In genomic region chr3:98692787-98693473, GRCh38 we compare ENCODE assay signal across 17 cellular contexts.
DNase-seq lines count a peak whose midpoint lies in the region; ATAC-seq and TF ChIP-seq lines count a peak whose summit lies in the region.
"Had no signal": no experiment of that assay in that cellular context is flagged by ENCODE, and none has a peak within 500 bp of the region (broad histone marks: within the 10 kb centered on the region; RNA-seq: fewer than 3 reads in every experiment).

No MANE protein-coding gene starts in this region.

- WGBS in right lobe of liver (ENCODE audit: insufficient coverage, low coverage, low lambda C conversion rate, missing lambda C conversion rate): no CpG with 5 or more reads among the region's 4 CpGs

- H3K4me3 ChIP-seq in right lobe of liver: no peak overlapping the region
- H3K4me3 ChIP-seq: lower lobe of right lung, MG63, thoracic aorta had no signal

- peak in 2 of 4 donors; percentile 85 to 98 for ATAC-seq in right lobe of liver
- ATAC-seq in GM18861 (IDR thresholded peaks at IDR 0.05; ENCODE audit: unreplicated experiment): no peak
- ATAC-seq in HG03439 (IDR thresholded peaks at IDR 0.05; ENCODE audit: unreplicated experiment): no peak
- ATAC-seq: lower lobe of right lung had no signal

- intact Hi-C loops in right lobe of liver (cut with DNase I): no loop called here

- DNase-seq in GM10266 (ENCODE audit: extremely low spot score): peak; percentile 26
- peak; percentile 11 for DNase-seq in HuH-7.5 (ENCODE audit: low spot score)
- peak; percentile 89 to 90 for DNase-seq in dermis microvascular lymphatic vessel endothelial cell (ENCODE audit: low read depth in 2 of 2)
- peak in 2 of 3 donors; percentile 27 to 71 for DNase-seq in right lobe of liver
- no peak for DNase-seq in H4 (ENCODE audit: low spot score)
- DNase-seq: activated CD8-positive, alpha-beta memory T cell treated with anti-CD3 and anti-CD28 coated beads, Interleukin-2, amount 50 U/mL, for 4 hours; activated gamma-delta T cell; amniotic stem cell; cerebellar nuclear complex; lower lobe of right lung; MG63; NCI-H1930; NCI-H446; T1000 had no signal

- H3K27me3 ChIP-seq in right lobe of liver: no peaks in the 10 kb centered on the region
- H3K27me3 ChIP-seq: MG63 had no signal

- H3K9me3 ChIP-seq in right lobe of liver: no peaks in the 10 kb centered on the region
- H3K9me3 ChIP-seq: lower lobe of right lung, MG63, thoracic aorta had no signal

- peak overlapping the region in 1 of 3 donors; percentile 79 for H3K27ac ChIP-seq in right lobe of liver
- H3K27ac ChIP-seq: lower lobe of right lung, thoracic aorta had no signal

- TF ChIP-seq CTCF in GM10266 (IDR thresholded peaks at IDR 0.05; ENCODE audit: control insufficient read depth, insufficient read depth, low read depth, missing control alignments) (no peak), right lobe of liver (IDR thresholded peaks at IDR 0.05) (no peak)

- H3K36me3 ChIP-seq in right lobe of liver: no peaks in the 10 kb centered on the region
- H3K36me3 ChIP-seq: lower lobe of right lung, MG63, thoracic aorta had no signal

- no peaks in the 10 kb centered on the region for H3K4me1 ChIP-seq in right lobe of liver
- H3K4me1 ChIP-seq: lower lobe of right lung had no signal

- no peak for TF ChIP-seq POLR2A in right lobe of liver (IDR thresholded peaks at IDR 0.05)
